In the genomic region with DNA sequence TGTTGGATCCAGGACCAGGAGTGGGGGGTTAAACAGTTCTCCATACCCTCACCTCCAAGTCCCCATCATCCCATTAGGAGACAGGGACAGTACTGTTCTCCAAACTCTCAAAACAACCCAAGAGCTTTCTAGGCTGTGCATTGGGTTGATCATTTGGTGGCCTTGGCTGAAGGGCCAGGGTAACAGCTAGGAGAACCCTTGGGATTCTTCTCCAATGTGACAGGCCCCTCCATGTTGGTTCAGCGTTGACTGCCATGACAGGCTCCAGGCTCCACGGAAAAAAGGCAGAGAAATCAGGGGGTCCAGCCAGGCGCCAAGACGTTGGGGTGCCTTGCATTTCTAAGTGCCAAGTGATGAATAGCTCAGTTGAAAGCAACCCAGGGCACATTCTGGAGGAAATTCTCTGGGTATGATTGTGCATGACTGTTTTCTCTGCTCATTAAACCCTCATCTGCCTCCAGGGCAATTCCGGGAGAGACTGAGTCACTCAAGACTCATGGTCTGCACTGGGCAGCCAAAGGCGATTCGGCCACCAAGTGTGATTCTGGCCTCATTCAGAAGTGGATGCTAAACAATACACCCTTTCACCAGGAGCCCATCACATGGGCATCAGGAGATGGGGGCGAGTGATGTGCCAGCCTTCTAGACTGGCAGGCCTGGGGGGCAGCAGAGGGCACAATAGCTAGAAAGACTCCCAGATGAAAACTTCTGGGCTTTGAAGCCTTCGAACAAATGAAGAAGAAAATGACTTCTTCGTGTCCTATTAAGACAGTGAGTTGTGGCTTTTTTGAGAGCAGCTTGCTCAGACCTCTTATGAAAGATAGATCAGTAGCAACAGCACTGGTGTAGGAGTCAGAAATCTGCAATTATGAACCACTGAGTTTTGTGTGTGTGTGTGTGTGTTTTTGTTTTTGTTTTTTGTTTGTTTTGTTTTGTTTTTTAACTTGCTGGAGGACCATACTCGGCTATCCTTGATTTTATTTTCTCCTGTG, we compare ENCODE assay signal across 8 cellular contexts. TPM values are rescaled to one million over a fixed set of nuclear protein-coding genes. Genes with fewer than 3 reads are reported as not detected.
DNase-seq lines count a peak whose midpoint lies in the region; ATAC-seq and TF ChIP-seq lines count a peak whose summit lies in the region.

No MANE protein-coding gene starts in this region.

- no peak for TF ChIP-seq CTCF in omental fat pad (IDR thresholded peaks at IDR 0.05)
- no peak for TF ChIP-seq CTCF in GM13976 (IDR thresholded peaks at IDR 0.05; ENCODE audit: borderline replicate concordance, control extremely low read depth, extremely low read depth, insufficient read depth, missing control alignments)
- no peak for TF ChIP-seq CTCF in GM10266 (IDR thresholded peaks at IDR 0.05; ENCODE audit: control insufficient read depth, insufficient read depth, low read depth, missing control alignments)

- H3K4me1 Mint-ChIP-seq in CD4-positive, alpha-beta memory T cell: peaks cover 85 to 100% (median 94%) of the 10 kb centered on the region in 4 donors

- intact Hi-C loops in CD4-positive, alpha-beta memory T cell (cut with micrococcal nuclease): loop anchor here (1.0 to 5.0 kb wide), 10 partner anchors 8 to 249 kb away; a partner anchor contains a TSS

- peak overlapping the region; percentile 93 to 100 (median 100) for H3K27ac Mint-ChIP-seq in CD4-positive, alpha-beta memory T cell

- H3K36me3 ChIP-seq in CD4-positive, alpha-beta memory T cell (ENCODE audit: insufficient read depth, low read length): no peaks in the 10 kb centered on the region
- H3K36me3 ChIP-seq in duodenal mucosa (ENCODE audit: control insufficient read depth in 1 of 2, insufficient read depth in 2 of 2, low read length in 2 of 2): no peaks in the 10 kb centered on the region

- peak overlapping the region; percentile 96 for H3K27ac ChIP-seq in CD4-positive, alpha-beta memory T cell (ENCODE audit: low read depth, low read length)
- H3K27ac ChIP-seq in duodenal mucosa (ENCODE audit: low read depth, low read length): peak overlapping the region; percentile 73

- H3K27me3 ChIP-seq in CD4-positive, alpha-beta memory T cell (ENCODE audit: insufficient read depth, low read length): no peaks in the 10 kb centered on the region
- no peaks in the 10 kb centered on the region for H3K27me3 ChIP-seq in duodenal mucosa (ENCODE audit: control insufficient read depth in 1 of 2, insufficient read depth in 2 of 2, low read length in 2 of 2)

- POLR2A ChIA-PET in CD4-positive, alpha-beta memory T cell (lab: Charles Lee; ENCODE audit: partially characterized antibody): interaction anchor here (0.6 to 31.9 kb wide), 39 partner anchors 10 to 225 kb away, joined by 3 to 1106 read pairs (median 6); a partner anchor contains a TSS

- no peaks in the 10 kb centered on the region for H3K27me3 Mint-ChIP-seq in CD4-positive, alpha-beta memory T cell

- peaks cover 0 to 2% (median 0%) of the 10 kb centered on the region in 8 donors for H3K9me3 Mint-ChIP-seq in CD4-positive, alpha-beta memory T cell

- peak overlapping the region; percentile 77 to 87 (median 84) for H3K4me3 Mint-ChIP-seq in CD4-positive, alpha-beta memory T cell

- peaks cover 98% of the 10 kb centered on the region for H3K4me1 ChIP-seq in CD4-positive, alpha-beta memory T cell (ENCODE audit: insufficient read depth, low read length)
- H3K4me1 ChIP-seq in duodenal mucosa (ENCODE audit: control insufficient read depth in 1 of 2, insufficient read depth in 2 of 2, low read length in 2 of 2): peaks cover 43 to 80% of the 10 kb centered on the region in 2 donors

- in situ Hi-C loops in GM13976 (cut with MboI; ENCODE audit: low sequenced_read_pairs, unreplicated experiment): no loop called here

- peak in 4 of 5 donors; percentile 35 to 56 (median 38) for DNase-seq in CD4-positive, alpha-beta memory T cell
- peak; percentile 99 for DNase-seq in RPMI7951 (ENCODE audit: low read depth)
- no peak for DNase-seq in omental fat pad (ENCODE audit: low spot score)
- DNase-seq in GM13976 (ENCODE audit: low spot score): no peak
- DNase-seq in GM10266 (ENCODE audit: extremely low spot score): no peak

- H3K4me3 ChIP-seq in CD4-positive, alpha-beta memory T cell (ENCODE audit: low read length in 2 of 2): peak overlapping the region; percentile 14 to 37
- peak overlapping the region in 1 of 2 donors; percentile 33 for H3K4me3 ChIP-seq in duodenal mucosa (ENCODE audit: low read depth in 1 of 2, low read length in 2 of 2)

- no peaks in the 10 kb centered on the region for H3K9me3 ChIP-seq in CD4-positive, alpha-beta memory T cell (ENCODE audit: control insufficient read depth in 1 of 2, low read length in 2 of 2)
- H3K9me3 ChIP-seq in duodenal mucosa (ENCODE audit: control insufficient read depth in 1 of 2, low read length in 2 of 2): no peaks in the 10 kb centered on the region

- CTCF ChIA-PET in CD4-positive, alpha-beta memory T cell (lab: Charles Lee; ENCODE audit: partially characterized antibody): interaction anchor here (0.8 to 11.8 kb wide), 19 partner anchors 10 to 240 kb away, joined by 3 to 151 read pairs (median 5); a partner anchor contains a TSS

- peaks cover 40 to 85% of the 10 kb centered on the region in 2 donors for H3K36me3 Mint-ChIP-seq in CD4-positive, alpha-beta memory T cell

- H3K9ac ChIP-seq in duodenal mucosa (ENCODE audit: low read depth in 1 of 2, low read length in 2 of 2): peak overlapping the region; percentile 21 to 30

- ATAC-seq in GM21576 (IDR thresholded peaks at IDR 0.05; ENCODE audit: unreplicated experiment): peak; percentile 2
- peak; percentile 37 for ATAC-seq in omental fat pad (ENCODE audit: low FRiP score)
- no peak for ATAC-seq in HG02938 (IDR thresholded peaks at IDR 0.05; ENCODE audit: unreplicated experiment)

RNA-seq across cellular contexts. Expression of a gene that starts 27.7 kb away (rescaled TPM):
- total RNA-seq in CD4-positive, alpha-beta memory T cell: 100 to 1,000 TPM; 808 to 809 TPM
- 100 to 1,000 TPM; 390 to 554 TPM for polyA plus RNA-seq in CD4-positive, alpha-beta memory T cell
- 241 and 316 TPM in 2 replicates for total RNA-seq in RPMI7951 (2014; rRNA removed; shearing (Covaris generic))
- total RNA-seq in omental fat pad: 100 to 1,000 TPM in 3 of 4 donors, 10 to 100 TPM in 1; 92.7 to 627 (median 158) TPM

Comparison
In these comparisons a context has a peak if more than half of its experiments do, and no peak if none do; other contexts are left out.
1. DNase-seq: peak in CD4-positive, alpha-beta memory T cell (4 of 5) and RPMI7951 (single experiment); none in omental fat pad (single experiment), GM13976 (single experiment) and GM10266 (single experiment).